ENCODE assay signal across 16 cellular contexts in the genomic region with DNA sequence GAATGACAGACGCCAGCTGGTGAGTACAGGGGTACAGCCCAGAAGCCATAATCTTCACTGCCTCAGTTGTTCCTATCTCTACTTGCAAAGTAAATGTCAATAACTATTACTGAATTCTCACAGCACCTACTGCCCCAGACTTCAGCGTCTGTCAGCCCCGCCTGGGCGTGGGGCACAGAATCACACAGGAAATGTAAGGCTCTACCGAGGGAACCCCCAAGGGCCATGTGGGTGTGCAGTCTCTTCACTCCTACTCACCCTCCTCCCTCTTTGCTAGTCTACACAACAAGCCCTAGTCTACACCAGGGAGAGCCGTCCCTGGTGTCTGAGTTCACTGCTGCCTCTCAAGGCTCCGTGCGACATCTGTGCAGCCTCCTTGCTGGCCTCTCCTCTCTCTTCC. TPM values are rescaled to one million over a fixed set of nuclear protein-coding genes. Genes with fewer than 3 reads are reported as not detected.
"Had no signal": no experiment of that assay in that cellular context is flagged by ENCODE, and none has a peak within 500 bp of the region (broad histone marks: within the 10 kb centered on the region; RNA-seq: fewer than 3 reads in every experiment).

No MANE protein-coding gene starts in this region.

- H3K9me3 ChIP-seq: adrenal gland, colonic mucosa, heart right ventricle, left ventricle myocardium inferior, testis, upper lobe of right lung had no signal

- H3K9me3 Mint-ChIP-seq: activated T-cell treated with anti-CD3 and anti-CD28 coated beads, Interleukin-2, amount 50 U/mL, for 4 hours had no signal

- H3K27ac ChIP-seq: adrenal gland, colonic mucosa, heart right ventricle, left ventricle myocardium inferior, parathyroid adenoma, SK-N-MC, testis, upper lobe of right lung had no signal

- H3K4me1 ChIP-seq: parathyroid adenoma had no signal

- DNase-seq: activated CD4-positive, alpha-beta T cell treated with anti-CD3 and anti-CD28 coated beads, Interleukin-2, amount 50 U/mL, for 1 hour; activated CD8-positive, alpha-beta memory T cell treated with anti-CD3 and anti-CD28 coated beads, Interleukin-2, amount 10 ng/mL, durations not matched to agents 7 days and 5 days; activated naive CD4-positive, alpha-beta T cell treated with Interleukin-2 at 50 U/mL for 16 hours; activated T-cell treated with anti-CD3 and anti-CD28 coated beads, Interleukin-2, amount 50 U/mL, for 4 hours; adrenal gland; colonic mucosa; effector CD4-positive, alpha-beta T cell; heart right ventricle; left ventricle myocardium inferior; mesenchymal stem cell; retina; stimulated activated naive CD8-positive, alpha-beta T cell treated with anti-CD3 and anti-CD28 coated beads, Interleukin-15, Interleukin-2, amounts not matched to agents 100 U/mL and 50 U/mL, for 24 hours; testis; upper lobe of right lung had no signal

- H3K27me3 ChIP-seq: testis had no signal

- H3K27ac Mint-ChIP-seq: activated CD8-positive, alpha-beta memory T cell treated with anti-CD3 and anti-CD28 coated beads, Interleukin-2, amount 10 ng/mL, durations not matched to agents 7 days and 5 days had no signal

- H3K4me3 ChIP-seq: adrenal gland, colonic mucosa, heart right ventricle, left ventricle myocardium inferior, SK-N-MC, testis, upper lobe of right lung had no signal

- H3K36me3 Mint-ChIP-seq: activated CD8-positive, alpha-beta memory T cell treated with anti-CD3 and anti-CD28 coated beads, Interleukin-2, amount 10 ng/mL, durations not matched to agents 7 days and 5 days had no signal

- H3K36me3 ChIP-seq: adrenal gland, colonic mucosa, heart right ventricle, left ventricle myocardium inferior, upper lobe of right lung had no signal

- H3K4me3 Mint-ChIP-seq: activated CD8-positive, alpha-beta memory T cell treated with anti-CD3 and anti-CD28 coated beads, Interleukin-2, amount 10 ng/mL, durations not matched to agents 7 days and 5 days; activated T-cell treated with anti-CD3 and anti-CD28 coated beads, Interleukin-2, amount 50 U/mL, for 4 hours had no signal

- ATAC-seq: activated CD8-positive, alpha-beta memory T cell treated with anti-CD3 and anti-CD28 coated beads, Interleukin-2, amount 10 ng/mL, durations not matched to agents 7 days and 5 days; activated T-cell treated with anti-CD3 and anti-CD28 coated beads, Interleukin-2, amount 50 U/mL, for 4 hours; heart right ventricle; stimulated activated naive CD8-positive, alpha-beta T cell treated with anti-CD3 and anti-CD28 coated beads, Interleukin-15, Interleukin-2, amounts not matched to agents 100 U/mL and 50 U/mL, for 24 hours; upper lobe of right lung had no signal

RNA-seq across cellular contexts. Expression of gene NPTX1, which starts 4.5 kb away (rescaled TPM):
- total RNA-seq: heart right ventricle, left ventricle myocardium inferior had no signal
